Comparison of ENCODE assay signal across 18 cellular contexts in genomic region chr3:165181556-165181955, GRCh38. TPM values are rescaled to one million over a fixed set of nuclear protein-coding genes. Genes with fewer than 3 reads are reported as not detected.
"Had no signal": no experiment of that assay in that cellular context is flagged by ENCODE, and none has a peak within 500 bp of the region (broad histone marks: within the 10 kb centered on the region; RNA-seq: fewer than 3 reads in every experiment).

No MANE protein-coding gene starts in this region.

- ATAC-seq: activated T-cell treated with anti-CD3 and anti-CD28 coated beads, Interleukin-2, amount 50 U/mL, for 72 hours; natural killer cell; stimulated activated naive B cell treated with anti-CD40 and anti-IgM and Interleukin-4, amounts not matched to agents 10 μg/mL and 1 μg/mL and 100 μg/mL, for 72 hours had no signal

- H3K9me3 ChIP-seq: ovary, sigmoid colon, thoracic aorta had no signal

- H3K4me1 ChIP-seq: sigmoid colon had no signal

- H3K4me3 ChIP-seq: cardiac muscle cell, ovary, sigmoid colon, thoracic aorta had no signal

- H3K27me3 ChIP-seq: cardiac muscle cell, ovary, sigmoid colon had no signal

- H3K36me3 ChIP-seq: cardiac muscle cell, ovary, sigmoid colon, thoracic aorta had no signal

- H3K27ac ChIP-seq: cardiac muscle cell, ovary, sigmoid colon, thoracic aorta, VCaP had no signal

- FAIRE-seq: kidney had no signal

- DNase-seq: activated CD4-positive, alpha-beta T cell treated with anti-CD3 and anti-CD28 coated beads for 1 hour; activated CD4-positive, alpha-beta T cell treated with anti-CD3 and anti-CD28 coated beads, Interleukin-2, amount 50 U/mL, for 4 hours; activated gamma-delta T cell; activated T-cell treated with anti-CD3 and anti-CD28 coated beads, Interleukin-2, amount 50 U/mL, for 72 hours; effector CD8-positive, alpha-beta T cell; foreskin fibroblast; kidney; mesenchymal stem cell; natural killer cell; ovary; sigmoid colon; stimulated activated naive B cell treated with anti-CD40 and anti-IgM and Interleukin-4, amounts not matched to agents 10 μg/mL and 1 μg/mL and 100 μg/mL, for 72 hours had no signal

RNA-seq across cellular contexts. Expression of gene SLITRK3, which starts 14.6 kb away (rescaled TPM):
- total RNA-seq: activated CD8-positive, alpha-beta memory T cell treated with anti-CD3 and anti-CD28 coated beads for 36 hours; activated T-cell treated with anti-CD3 and anti-CD28 coated beads, Interleukin-2, amount 50 U/mL, for 72 hours; chondrocyte; natural killer cell; pulmonary artery endothelial cell had no signal
- polyA plus RNA-seq: cardiac muscle cell had no signal
